ENCODE assay signal across 2 cellular contexts in the genomic region with DNA sequence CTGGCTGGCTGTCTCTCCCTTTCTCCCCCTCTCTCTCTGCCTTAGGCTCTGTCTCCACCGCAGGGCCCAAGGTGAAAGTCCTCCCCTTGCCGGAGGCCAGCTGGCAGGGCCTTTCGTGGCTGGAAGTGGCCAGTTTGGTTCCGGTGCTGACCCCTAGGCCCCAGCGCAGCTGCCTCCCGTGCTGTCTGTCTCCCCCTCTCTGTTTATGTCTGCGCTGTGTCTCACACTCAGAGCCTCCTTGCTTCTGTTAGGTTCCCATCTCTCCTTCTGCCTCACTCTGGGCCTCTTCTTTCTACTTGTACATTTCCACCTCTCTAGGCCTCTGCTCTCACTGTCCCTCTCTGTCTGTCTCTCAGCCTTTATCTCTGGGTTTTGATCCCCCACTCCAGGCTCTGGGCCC.
TF ChIP-seq lines count a peak whose summit lies in the region.

No MANE protein-coding gene starts in this region.

TF ChIP-seq in A549, 52 proteins besides CTCF, POLR2A, EP300 and RAD21:
- TF ChIP-seq HDAC2 (IDR thresholded peaks at IDR 0.05) (no peak), TFCP2L1 (CRISPR knock-in tag; IDR thresholded peaks at IDR 0.05) (no peak), RNF2 (IDR thresholded peaks at IDR 0.05; ENCODE audit: borderline replicate concordance, low read depth) (no peak), MAZ (IDR thresholded peaks at IDR 0.05; ENCODE audit: borderline replicate concordance, low read depth, low read length) (no peak), MAFK (IDR thresholded peaks at IDR 0.05; ENCODE audit: partially characterized antibody) (no peak), BHLHE40 (IDR thresholded peaks at IDR 0.05; ENCODE audit: low read depth, low read length) (peak; percentile 16; the same call in 1 of the 2 replicates), SMC3 (IDR thresholded peaks at IDR 0.05) (no peak), EHMT2 (IDR thresholded peaks at IDR 0.05; ENCODE audit: low read depth) (no peak)

TF ChIP-seq in IMR-90, 13 proteins besides CTCF, POLR2A, EP300 and RAD21:
- TF ChIP-seq RFX5 (IDR thresholded peaks at IDR 0.05; ENCODE audit: low read depth, low read length) (no peak), MAZ (IDR thresholded peaks at IDR 0.05; ENCODE audit: borderline replicate concordance, low read depth, low read length) (peak; percentile 53), SMC3 (IDR thresholded peaks at IDR 0.05; ENCODE audit: low read depth, low read length) (no peak), MAFK (IDR thresholded peaks at IDR 0.05; ENCODE audit: low read depth, low read length) (no peak), FOS (IDR thresholded peaks at IDR 0.05; ENCODE audit: low read depth, low read length) (peak; percentile 60; the same call in 1 of the 2 replicates), NFE2L2 (IDR thresholded peaks at IDR 0.05; ENCODE audit: low read depth, low read length) (peak; percentile 31; the same call in 1 of the 2 replicates), BHLHE40 (IDR thresholded peaks at IDR 0.05; ENCODE audit: low read depth, low read length) (peak; percentile 95)
- TF ChIP-seq, protein P1, sequence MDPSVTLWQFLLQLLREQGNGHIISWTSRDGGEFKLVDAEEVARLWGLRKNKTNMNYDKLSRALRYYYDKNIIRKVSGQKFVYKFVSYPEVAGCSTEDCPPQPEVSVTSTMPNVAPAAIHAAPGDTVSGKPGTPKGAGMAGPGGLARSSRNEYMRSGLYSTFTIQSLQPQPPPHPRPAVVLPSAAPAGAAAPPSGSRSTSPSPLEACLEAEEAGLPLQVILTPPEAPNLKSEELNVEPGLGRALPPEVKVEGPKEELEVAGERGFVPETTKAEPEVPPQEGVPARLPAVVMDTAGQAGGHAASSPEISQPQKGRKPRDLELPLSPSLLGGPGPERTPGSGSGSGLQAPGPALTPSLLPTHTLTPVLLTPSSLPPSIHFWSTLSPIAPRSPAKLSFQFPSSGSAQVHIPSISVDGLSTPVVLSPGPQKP (IDR thresholded peaks at IDR 0.05; ENCODE audit: borderline replicate concordance, low read depth, low read length): no peak
